Comparison of ENCODE assay signal across 15 cellular contexts in the genomic region with DNA sequence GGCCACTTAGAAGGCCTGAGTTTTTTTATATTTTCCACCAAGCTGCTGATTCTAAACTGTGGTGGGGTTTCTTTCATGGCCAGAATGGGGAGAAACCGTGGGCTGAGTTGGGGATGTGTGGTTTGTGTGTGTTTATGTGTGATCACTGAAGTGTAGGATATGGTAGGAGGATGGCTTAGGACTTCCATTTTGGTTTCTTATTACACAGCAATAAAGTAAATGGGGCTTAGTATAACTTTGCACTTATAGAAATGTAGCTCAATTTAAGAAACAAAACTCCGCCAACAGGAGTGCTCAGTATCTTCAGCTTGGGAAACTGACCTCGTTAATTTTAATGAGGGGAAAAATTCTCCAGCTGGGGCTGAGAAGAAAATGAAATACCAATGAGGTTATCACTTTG.
A peak's percentile ranks its signal among the peaks of the same experiment; 100 is the strongest.
DNase-seq lines count a peak whose midpoint lies in the region; ATAC-seq and TF ChIP-seq lines count a peak whose summit lies in the region.
"Had no signal": no experiment of that assay in that cellular context is flagged by ENCODE, and none has a peak within 500 bp of the region (broad histone marks: within the 10 kb centered on the region; RNA-seq: fewer than 3 reads in every experiment).

No MANE protein-coding gene starts in this region.

- POLR2A ChIA-PET in activated CD4-positive, alpha-beta memory T cell treated with anti-CD3 and anti-CD28 coated beads, Interleukin-2, amount 10 ng/mL, durations not matched to agents 7 days and 5 days (lab: Charles Lee) = no interaction called here

- no peaks in the 10 kb centered on the region for H3K9me3 Mint-ChIP-seq in activated CD4-positive, alpha-beta T cell treated with anti-CD3 and anti-CD28 coated beads, Interleukin-2, amount 10 ng/mL, durations not matched to agents 24 days and 14 days
- peaks cover 2% of the 10 kb centered on the region for H3K9me3 Mint-ChIP-seq in activated CD4-positive, alpha-beta memory T cell treated with anti-CD3 and anti-CD28 coated beads, Interleukin-2, amount 10 ng/mL, durations not matched to agents 7 days and 5 days
- H3K9me3 Mint-ChIP-seq: activated naive CD8-positive, alpha-beta T cell treated with anti-CD3 and anti-CD28 coated beads, Interleukin-2, amount 10 ng/mL, durations not matched to agents 7 days and 5 days had no signal

- no peak overlapping the region for H3K4me3 Mint-ChIP-seq in activated CD4-positive, alpha-beta T cell treated with anti-CD3 and anti-CD28 coated beads, Interleukin-2, amount 10 ng/mL, durations not matched to agents 24 days and 14 days
- H3K4me3 Mint-ChIP-seq in activated CD4-positive, alpha-beta memory T cell treated with anti-CD3 and anti-CD28 coated beads, Interleukin-2, amount 10 ng/mL, durations not matched to agents 7 days and 5 days = no peak overlapping the region
- H3K4me3 Mint-ChIP-seq: activated naive CD8-positive, alpha-beta T cell treated with anti-CD3 and anti-CD28 coated beads, Interleukin-2, amount 10 ng/mL, durations not matched to agents 7 days and 5 days had no signal

- TF ChIP-seq POLR2A in gastrocnemius medialis (IDR thresholded peaks at IDR 0.05) = no peak

- TF ChIP-seq CTCF in ascending aorta (IDR thresholded peaks at IDR 0.05) = no peak
- no peak for TF ChIP-seq CTCF in gastrocnemius medialis (IDR thresholded peaks at IDR 0.05 in 4 of 5, conservative IDR thresholded peaks at IDR 0.05 in 1 of 5)
- TF ChIP-seq CTCF in WERI-Rb-1 (IDR thresholded peaks at IDR 0.05; ENCODE audit: low read depth, low read length) = no peak

- H3K4me3 ChIP-seq in ascending aorta = no peak overlapping the region
- H3K4me3 ChIP-seq in gastrocnemius medialis = peak overlapping the region in 1 of 4 donors; percentile 5
- no peak overlapping the region for H3K4me3 ChIP-seq in WERI-Rb-1 (ENCODE audit: low read depth, low read length)
- H3K4me3 ChIP-seq in HAP-1 = no peak overlapping the region
- H3K4me3 ChIP-seq: suprapubic skin had no signal

- no peaks in the 10 kb centered on the region for H3K36me3 ChIP-seq in ascending aorta
- no peaks in the 10 kb centered on the region for H3K36me3 ChIP-seq in gastrocnemius medialis
- H3K36me3 ChIP-seq in WERI-Rb-1 = no peaks in the 10 kb centered on the region
- H3K36me3 ChIP-seq in HAP-1 (replicated peaks) = no peaks in the 10 kb centered on the region
- H3K36me3 ChIP-seq: BE2C, suprapubic skin had no signal

- H3K27ac ChIP-seq in ascending aorta = peak overlapping the region; percentile 34 to 58
- H3K27ac ChIP-seq in gastrocnemius medialis = peak overlapping the region; percentile 84 to 92 (median 90)
- H3K27ac ChIP-seq in WERI-Rb-1 = no peak overlapping the region
- H3K27ac ChIP-seq: suprapubic skin had no signal

- in situ Hi-C loops in gastrocnemius medialis (cut with MboI; ENCODE audit: low sequenced_read_pairs in 4 of 4) = loop anchor here in 1 of 4 donors (10.0 kb wide), 1 partner anchor 148 kb away; no protein-coding TSS in a partner anchor
- in situ Hi-C loops in HAP-1 (cut with MboI; ENCODE audit: low sequenced_read_pairs) = no loop called here

- no peaks in the 10 kb centered on the region for H3K36me3 Mint-ChIP-seq in activated CD4-positive, alpha-beta T cell treated with anti-CD3 and anti-CD28 coated beads, Interleukin-2, amount 10 ng/mL, durations not matched to agents 24 days and 14 days (ENCODE audit: low read depth)
- H3K36me3 Mint-ChIP-seq in activated CD4-positive, alpha-beta memory T cell treated with anti-CD3 and anti-CD28 coated beads, Interleukin-2, amount 10 ng/mL, durations not matched to agents 7 days and 5 days (ENCODE audit: low read depth) = no peaks in the 10 kb centered on the region
- H3K36me3 Mint-ChIP-seq: activated naive CD8-positive, alpha-beta T cell treated with anti-CD3 and anti-CD28 coated beads, Interleukin-2, amount 10 ng/mL, durations not matched to agents 7 days and 5 days had no signal

- no peak for ATAC-seq in gastrocnemius medialis

- H3K27me3 Mint-ChIP-seq in activated CD4-positive, alpha-beta T cell treated with anti-CD3 and anti-CD28 coated beads, Interleukin-2, amount 10 ng/mL, durations not matched to agents 24 days and 14 days = no peaks in the 10 kb centered on the region
- no peaks in the 10 kb centered on the region for H3K27me3 Mint-ChIP-seq in activated CD4-positive, alpha-beta memory T cell treated with anti-CD3 and anti-CD28 coated beads, Interleukin-2, amount 10 ng/mL, durations not matched to agents 7 days and 5 days
- H3K27me3 Mint-ChIP-seq: activated naive CD8-positive, alpha-beta T cell treated with anti-CD3 and anti-CD28 coated beads, Interleukin-2, amount 10 ng/mL, durations not matched to agents 7 days and 5 days had no signal

- no peaks in the 10 kb centered on the region for H3K9me3 ChIP-seq in ascending aorta
- no peaks in the 10 kb centered on the region for H3K9me3 ChIP-seq in gastrocnemius medialis
- H3K9me3 ChIP-seq in WERI-Rb-1 (ENCODE audit: severe bottlenecking) = no peaks in the 10 kb centered on the region
- H3K9me3 ChIP-seq in HAP-1 = no peaks in the 10 kb centered on the region
- H3K9me3 ChIP-seq: BE2C, suprapubic skin had no signal

- H3K4me1 ChIP-seq in ascending aorta (peaks cover 0 to 42% of the 10 kb centered on the region in 2 donors), gastrocnemius medialis (peaks cover 95 to 96% of the 10 kb centered on the region in 2 donors), HAP-1 (no peaks in the 10 kb centered on the region)
- H3K4me1 ChIP-seq: BE2C had no signal

- H3K27ac Mint-ChIP-seq in activated CD4-positive, alpha-beta T cell treated with anti-CD3 and anti-CD28 coated beads, Interleukin-2, amount 10 ng/mL, durations not matched to agents 24 days and 14 days = no peak overlapping the region
- H3K27ac Mint-ChIP-seq in activated CD4-positive, alpha-beta memory T cell treated with anti-CD3 and anti-CD28 coated beads, Interleukin-2, amount 10 ng/mL, durations not matched to agents 7 days and 5 days = no peak overlapping the region
- H3K27ac Mint-ChIP-seq: activated naive CD8-positive, alpha-beta T cell treated with anti-CD3 and anti-CD28 coated beads, Interleukin-2, amount 10 ng/mL, durations not matched to agents 7 days and 5 days had no signal

- intact Hi-C loops in ascending aorta (cut with DNase I) = loop anchor here (2.0 kb wide), 1 partner anchor 24 kb away; no protein-coding TSS in a partner anchor
- intact Hi-C loops in gastrocnemius medialis (cut with DNase I; ENCODE audit: low total_unique reads) = loop anchor here (2.0 kb wide), 3 partner anchors 20 to 152 kb away; no protein-coding TSS in a partner anchor
- intact Hi-C loops in activated CD4-positive, alpha-beta T cell treated with anti-CD3 and anti-CD28 coated beads, Interleukin-2, amount 10 ng/mL, durations not matched to agents 24 days and 14 days (cut with micrococcal nuclease) = no loop called here

- DNase-seq in H4 (ENCODE audit: low spot score) = peak; percentile 46
- DNase-seq in ascending aorta (ENCODE audit: low spot score in 2 of 2) = no peak
- DNase-seq in kidney glomerular epithelial cell (lab: John Stamatoyannopoulos, UW) = peak; percentile 18
- no peak for DNase-seq in gastrocnemius medialis
- DNase-seq in WERI-Rb-1 = no peak
- DNase-seq in activated CD4-positive, alpha-beta T cell treated with anti-CD3 and anti-CD28 coated beads, Interleukin-2, amount 10 ng/mL, durations not matched to agents 24 days and 14 days = no peak
- no peak for DNase-seq in HAP-1 (ENCODE audit: low spot score in 2 of 2)
- no peak for DNase-seq in activated CD4-positive, alpha-beta memory T cell treated with anti-CD3 and anti-CD28 coated beads, Interleukin-2, amount 10 ng/mL, durations not matched to agents 7 days and 5 days
- DNase-seq: activated naive CD8-positive, alpha-beta T cell treated with anti-CD3 and anti-CD28 coated beads, Interleukin-2, amount 10 ng/mL, durations not matched to agents 7 days and 5 days; activated T-cell treated with anti-CD3 and anti-CD28 coated beads, Interleukin-2, amount 50 U/mL, for 48 hours; BE2C; Karpas-422; NCI-H1436 treated with DMSO at 0.1 percent for 48 hours; stimulated activated CD4-positive, alpha-beta T cell treated with anti-CD3 and anti-CD28 coated beads, Interleukin-1b, Interleukin-23, amount 100 ng/mL, for 48 hours had no signal

- no peaks in the 10 kb centered on the region for H3K4me1 Mint-ChIP-seq in activated CD4-positive, alpha-beta T cell treated with anti-CD3 and anti-CD28 coated beads, Interleukin-2, amount 10 ng/mL, durations not matched to agents 24 days and 14 days
- no peaks in the 10 kb centered on the region for H3K4me1 Mint-ChIP-seq in activated CD4-positive, alpha-beta memory T cell treated with anti-CD3 and anti-CD28 coated beads, Interleukin-2, amount 10 ng/mL, durations not matched to agents 7 days and 5 days
- H3K4me1 Mint-ChIP-seq: activated naive CD8-positive, alpha-beta T cell treated with anti-CD3 and anti-CD28 coated beads, Interleukin-2, amount 10 ng/mL, durations not matched to agents 7 days and 5 days had no signal

- CTCF ChIA-PET in activated CD4-positive, alpha-beta memory T cell treated with anti-CD3 and anti-CD28 coated beads, Interleukin-2, amount 10 ng/mL, durations not matched to agents 7 days and 5 days (lab: Charles Lee) = no interaction called here

- H3K27me3 ChIP-seq in ascending aorta (no peaks in the 10 kb centered on the region), gastrocnemius medialis (no peaks in the 10 kb centered on the region), WERI-Rb-1 (ENCODE audit: insufficient read depth, low read depth, severe bottlenecking) (no peaks in the 10 kb centered on the region), HAP-1 (ENCODE audit: low read depth) (no peaks in the 10 kb centered on the region)
- H3K27me3 ChIP-seq: BE2C, suprapubic skin had no signal

Comparison
In these comparisons a context has a peak if more than half of its experiments do, and no peak if none do; other contexts are left out.
1. DNase-seq: peak in H4 (single experiment) and kidney glomerular epithelial cell (single experiment); none in ascending aorta (0 of 2), gastrocnemius medialis (0 of 2), WERI-Rb-1 (single experiment), activated CD4-positive, alpha-beta T cell treated with anti-CD3 and anti-CD28 coated beads, Interleukin-2, amount 10 ng/mL, durations not matched to agents 24 days and 14 days (single experiment), HAP-1 (0 of 2) and activated CD4-positive, alpha-beta memory T cell treated with anti-CD3 and anti-CD28 coated beads, Interleukin-2, amount 10 ng/mL, durations not matched to agents 7 days and 5 days (single experiment).